21 cellular contexts compared by ENCODE assay signal in genomic region chr7:105173586-105173985, GRCh38.
"Had no signal": no experiment of that assay in that cellular context is flagged by ENCODE, and none has a peak within 500 bp of the region (broad histone marks: within the 10 kb centered on the region; RNA-seq: fewer than 3 reads in every experiment).

No MANE protein-coding gene starts in this region.

- H3K36me3 ChIP-seq: prostate gland had no signal

- H3K27me3 ChIP-seq: dorsolateral prefrontal cortex, tibial nerve had no signal

- H3K4me3 ChIP-seq: dorsolateral prefrontal cortex, mucosa of descending colon, prostate gland, tibial nerve had no signal

- FAIRE-seq: colon, urothelium cell line had no signal

- H3K4me1 ChIP-seq: prostate gland had no signal

- H3K27ac Mint-ChIP-seq: activated naive CD4-positive, alpha-beta T cell treated with anti-CD3 and anti-CD28 coated beads for 36 hours; brain; endodermal cell had no signal

- DNase-seq: activated CD4-positive, alpha-beta T cell treated with anti-CD3 and anti-CD28 coated beads, Interleukin-2, amount 50 U/mL, for 1 hour; activated CD8-positive, alpha-beta memory T cell treated with anti-CD3 and anti-CD28 coated beads, Interleukin-2, amount 50 U/mL, for 4 hours; activated naive CD4-positive, alpha-beta T cell treated with anti-CD3 and anti-CD28 coated beads for 36 hours; activated T-cell treated with anti-CD3 and anti-CD28 coated beads, Interleukin-2, amount 50 U/mL, for 4 hours; caudate nucleus; dorsolateral prefrontal cortex; endodermal cell; foreskin fibroblast; mesenchymal stem cell; mucosa of descending colon; naive B cell; right cardiac atrium; stimulated activated naive CD8-positive, alpha-beta T cell treated with anti-CD3 and anti-CD28 coated beads, Interleukin-15, Interleukin-2, amounts not matched to agents 100 U/mL and 50 U/mL, for 24 hours; substantia nigra had no signal

- H3K27ac ChIP-seq: epithelial cell of prostate, prostate gland, tibial nerve had no signal

- H3K9me3 ChIP-seq: mucosa of descending colon, prostate gland, tibial nerve had no signal

- H3K4me3 Mint-ChIP-seq: activated naive CD4-positive, alpha-beta T cell treated with anti-CD3 and anti-CD28 coated beads for 36 hours; activated T-cell treated with anti-CD3 and anti-CD28 coated beads, Interleukin-2, amount 50 U/mL, for 4 hours; brain; endodermal cell had no signal

- H3K27me3 Mint-ChIP-seq: brain, naive B cell had no signal

- H3K4me1 Mint-ChIP-seq: endodermal cell had no signal

- ATAC-seq: activated CD4-positive, CD25-positive, alpha-beta regulatory T cell treated with anti-CD3 and anti-CD28 coated beads, Interleukin-2, amount 50 U/mL, for 24 hours; activated T-cell treated with anti-CD3 and anti-CD28 coated beads, Interleukin-2, amount 50 U/mL, for 4 hours; mucosa of descending colon; right cardiac atrium; stimulated activated naive CD8-positive, alpha-beta T cell treated with anti-CD3 and anti-CD28 coated beads, Interleukin-15, Interleukin-2, amounts not matched to agents 100 U/mL and 50 U/mL, for 24 hours had no signal

- H3K9me3 Mint-ChIP-seq: activated naive CD4-positive, alpha-beta T cell treated with anti-CD3 and anti-CD28 coated beads for 36 hours; activated T-cell treated with anti-CD3 and anti-CD28 coated beads, Interleukin-2, amount 50 U/mL, for 4 hours; endodermal cell; naive B cell had no signal
